ENCODE assay signal across 8 cellular contexts in the genomic region with DNA sequence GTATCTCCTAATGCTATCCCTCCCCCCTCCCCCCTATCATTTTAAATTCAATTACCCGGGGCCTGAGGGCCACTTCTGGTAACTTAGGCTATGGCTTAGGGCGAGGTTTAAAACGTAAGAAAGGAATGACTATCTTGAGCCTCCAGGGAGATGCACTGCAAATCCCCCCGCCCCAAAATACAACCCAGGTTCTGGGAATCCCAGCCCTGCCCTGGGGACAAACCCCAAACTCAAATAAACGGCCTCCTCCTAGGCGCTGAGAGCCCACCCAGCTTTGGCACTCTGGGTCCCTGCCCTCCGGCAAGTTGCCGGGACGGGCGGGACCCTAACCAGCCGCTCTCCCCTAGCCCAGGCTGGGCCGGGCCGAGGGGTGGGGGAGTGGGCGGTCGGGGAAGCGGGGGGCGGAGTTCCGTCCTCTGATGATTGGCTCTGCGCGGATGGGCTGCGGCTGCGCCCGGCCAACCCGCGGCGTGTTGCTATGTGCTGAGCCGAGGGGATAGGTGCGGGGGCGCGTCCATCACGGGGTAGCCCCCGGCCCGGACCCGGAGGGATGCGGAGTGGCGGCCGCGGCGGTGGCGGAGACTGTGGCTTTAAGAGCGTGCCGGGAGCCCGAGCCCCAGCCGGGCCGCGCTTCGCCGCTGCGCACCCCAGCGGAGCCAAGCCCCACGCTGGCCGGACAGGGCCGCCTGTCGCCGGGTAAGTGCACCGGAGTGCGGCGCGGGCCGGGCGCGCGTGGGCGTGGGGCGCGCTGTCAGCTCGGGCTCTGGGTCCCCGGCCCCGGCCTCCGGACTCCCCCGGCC. TPM values are rescaled to one million over a fixed set of nuclear protein-coding genes. Genes with fewer than 3 reads are reported as not detected.
DNase-seq lines count a peak whose midpoint lies in the region; ATAC-seq, FAIRE-seq and TF ChIP-seq lines count a peak whose summit lies in the region.

A gene with protein sequence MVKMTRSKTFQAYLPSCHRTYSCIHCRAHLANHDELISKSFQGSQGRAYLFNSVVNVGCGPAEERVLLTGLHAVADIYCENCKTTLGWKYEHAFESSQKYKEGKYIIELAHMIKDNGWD (plus strand): TSS at position 527 of the 800 bp plus-strand sequence. CDS start 21,755 bp downstream, outside the sequence.

- H3K4me1 ChIP-seq in left ventricle myocardium inferior, result peaks cover 87% of the 10 kb centered on the region

- peak within 1 kb of the TSS; percentile 86 for H3K4me3 Mint-ChIP-seq in T-helper 1 cell treated with Interleukin-12 subunit alpha and Interleukin-12 subunit beta and Interleukin-4 antibody, amounts not matched to agents 30 μg/mL and 1 μg/mL, for 36 hours
- H3K4me3 Mint-ChIP-seq in type B pancreatic cell, result peak within 1 kb of the TSS; percentile 97

- peak; percentile 74 for FAIRE-seq in GM12892 (lab: Jason Lieb, UNC)

- no peaks in the 10 kb centered on the region for H3K9me3 Mint-ChIP-seq in T-helper 1 cell treated with Interleukin-12 subunit alpha and Interleukin-12 subunit beta and Interleukin-4 antibody, amounts not matched to agents 30 μg/mL and 1 μg/mL, for 36 hours
- no peaks in the 10 kb centered on the region for H3K9me3 Mint-ChIP-seq in type B pancreatic cell

- H3K27ac ChIP-seq in left ventricle myocardium inferior (replicated peaks), result peak within 1 kb of the TSS; percentile 97

- TF ChIP-seq CTCF in left ventricle myocardium inferior (IDR thresholded peaks at IDR 0.05; ENCODE audit: borderline replicate concordance) (no peak), type B pancreatic cell (conservative IDR thresholded peaks at IDR 0.05) (no peak)

- no peak for TF ChIP-seq POLR2A in GM12892 (IDR thresholded peaks at IDR 0.05; ENCODE audit: low read depth, low read length)

- DNase-seq in GM12892 (ENCODE audit: insufficient read length) (peak; percentile 87), NCI-H187 (lab: John Stamatoyannopoulos, UW) (peak; percentile 65 to 92), amygdala (lab: John Stamatoyannopoulos, UW) (peak in 55 of 56 donors; percentile 80 to 98 (median 93)), left ventricle myocardium inferior (peak; percentile 99), posterior vena cava (ENCODE audit: low spot score) (peak; percentile 99), type B pancreatic cell (ENCODE audit: extremely low spot score, unreplicated experiment) (peak; percentile 97)

- peaks cover 3% of the 10 kb centered on the region for H3K36me3 Mint-ChIP-seq in T-helper 1 cell treated with Interleukin-12 subunit alpha and Interleukin-12 subunit beta and Interleukin-4 antibody, amounts not matched to agents 30 μg/mL and 1 μg/mL, for 36 hours (ENCODE audit: low read depth)
- H3K36me3 Mint-ChIP-seq in type B pancreatic cell, result no peaks in the 10 kb centered on the region

- H3K9me3 ChIP-seq in left ventricle myocardium inferior (replicated peaks), result no peaks in the 10 kb centered on the region

- H3K27ac Mint-ChIP-seq in T-helper 1 cell treated with Interleukin-12 subunit alpha and Interleukin-12 subunit beta and Interleukin-4 antibody, amounts not matched to agents 30 μg/mL and 1 μg/mL, for 36 hours, result peak within 1 kb of the TSS; percentile 70
- H3K27ac Mint-ChIP-seq in type B pancreatic cell, result peak within 1 kb of the TSS; percentile 87

- H3K27me3 ChIP-seq in left ventricle myocardium inferior (ENCODE audit: low read depth), result no peaks in the 10 kb centered on the region

- H3K36me3 ChIP-seq in left ventricle myocardium inferior, result no peaks in the 10 kb centered on the region

- peaks cover 25% of the 10 kb centered on the region for H3K27me3 Mint-ChIP-seq in T-helper 1 cell treated with Interleukin-12 subunit alpha and Interleukin-12 subunit beta and Interleukin-4 antibody, amounts not matched to agents 30 μg/mL and 1 μg/mL, for 36 hours (ENCODE audit: low read depth)
- peaks cover 12% of the 10 kb centered on the region for H3K27me3 Mint-ChIP-seq in type B pancreatic cell

- peak within 1 kb of the TSS; percentile 99 for H3K4me3 ChIP-seq in left ventricle myocardium inferior

- peak; percentile 92 for ATAC-seq in HG02884 (IDR thresholded peaks at IDR 0.05; ENCODE audit: unreplicated experiment)

- intact Hi-C loops in left ventricle myocardium inferior (cut with micrococcal nuclease) (loop anchor here (5.0 kb wide), 1 partner anchor 36 kb away; no protein-coding TSS in a partner anchor), posterior vena cava (cut with DNase I) (loop anchor here (2.0 to 5.0 kb wide), 4 partner anchors 41 to 111 kb away; no protein-coding TSS in a partner anchor)

- H3K4me1 Mint-ChIP-seq in T-helper 1 cell treated with Interleukin-12 subunit alpha and Interleukin-12 subunit beta and Interleukin-4 antibody, amounts not matched to agents 30 μg/mL and 1 μg/mL, for 36 hours (ENCODE audit: low read depth), result peaks cover 41% of the 10 kb centered on the region
- H3K4me1 Mint-ChIP-seq in type B pancreatic cell (ENCODE audit: unreplicated experiment), result peaks cover 60% of the 10 kb centered on the region

RNA-seq across cellular contexts. Expression of the gene that starts here (rescaled TPM):
- polyA plus RNA-seq in GM12892 (2012; ENCODE audit: missing spikeins), result 2.0 TPM
- 36.3 TPM for total RNA-seq in left ventricle myocardium inferior
- 10 to 100 TPM; 25.8 to 40.3 TPM for total RNA-seq in posterior vena cava
- 11.0 and 14.7 TPM in 2 replicates for total RNA-seq in type B pancreatic cell (ENCODE audit: low replicate concordance)

Comparison
In these comparisons a context has a peak if more than half of its experiments do, and no peak if none do; other contexts are left out.
1. Peak in every context shown above with its lines: DNase-seq, ATAC-seq, H3K4me3 ChIP-seq and H3K27ac ChIP-seq.